8 cellular contexts compared by ENCODE assay signal in the genomic region with DNA sequence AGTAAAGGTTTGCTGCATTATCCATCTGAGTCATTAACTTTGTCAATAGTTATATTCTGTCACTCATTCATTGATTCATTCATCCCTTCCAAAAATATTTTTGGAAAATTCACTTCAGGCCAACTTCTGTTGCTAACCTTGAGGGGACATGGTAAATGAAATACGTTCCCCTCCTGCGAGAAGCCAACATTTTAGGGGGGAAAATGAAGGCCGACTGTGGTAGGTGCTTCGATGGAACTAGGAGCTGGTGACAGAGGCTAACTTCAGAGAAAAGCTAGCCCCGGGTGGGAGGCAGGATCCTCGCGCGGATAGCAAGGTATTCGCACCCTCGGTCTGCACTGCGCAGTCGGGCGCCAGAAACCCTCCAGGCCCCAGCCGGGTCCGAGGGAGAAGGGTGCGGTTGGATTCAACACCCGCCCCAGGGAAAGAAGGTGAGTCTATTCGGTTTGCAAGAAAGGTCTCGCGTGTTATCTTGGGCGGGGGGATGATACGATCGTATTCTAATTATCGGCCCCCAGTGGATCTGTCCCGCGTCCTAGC. TPM values are rescaled to one million over a fixed set of nuclear protein-coding genes. Genes with fewer than 3 reads are reported as not detected.
DNase-seq lines count a peak whose midpoint lies in the region; ATAC-seq, FAIRE-seq and TF ChIP-seq lines count a peak whose summit lies in the region.

No MANE protein-coding gene starts in this region.

- no peaks in the 10 kb centered on the region for H3K27me3 ChIP-seq in suprapubic skin

- no peaks in the 10 kb centered on the region for H3K36me3 ChIP-seq in suprapubic skin

- POLR2A ChIA-PET in AG04449 (lab: Yijun Ruan, JAX), result interaction anchor here (0.7 to 0.8 kb wide), 3 partner anchors 10 to 57 kb away, joined by 3 to 4 read pairs (median 3); no protein-coding TSS in a partner anchor

- ATAC-seq in left colon, result peak; percentile 41

- DNase-seq in AG04449 (ENCODE audit: low read depth, low spot score), result no peak
- peak; percentile 2 for DNase-seq in GM19239 (ENCODE audit: insufficient read length, low spot score)
- DNase-seq in HT-29 (ENCODE audit: low spot score), result peak; percentile 6
- DNase-seq in astrocyte of the spinal cord (ENCODE audit: low read depth, low spot score), result no peak
- DNase-seq in left colon, result no peak
- DNase-seq in suprapubic skin (ENCODE audit: low spot score in 2 of 2), result peak in 1 of 2 donors; percentile 56
- no peak for DNase-seq in middle frontal gyrus (ENCODE audit: extremely low spot score, low spot score)
- DNase-seq in GM12892 (ENCODE audit: insufficient read length), result no peak

- H3K4me3 ChIP-seq in AG04449 (ENCODE audit: low read depth, low read length) (peak overlapping the region; percentile 99), astrocyte of the spinal cord (ENCODE audit: low read depth, low read length) (peak overlapping the region; percentile 95), suprapubic skin (peak overlapping the region; percentile 85)

- intact Hi-C loops in left colon (cut with DNase I, micrococcal nuclease), result no loop called here

- no peak for TF ChIP-seq EP300 in suprapubic skin (IDR thresholded peaks at IDR 0.05)

- H3K4me1 ChIP-seq in suprapubic skin, result peaks cover 17% of the 10 kb centered on the region

- WGBS in suprapubic skin, result 11% methylated on average over 18 of the region's 26 CpGs

- peak overlapping the region; percentile 84 for H3K27ac ChIP-seq in suprapubic skin

- TF ChIP-seq CTCF in AG04449 (IDR thresholded peaks at IDR 0.05; ENCODE audit: insufficient read depth, low read length, missing control alignments) (no peak), astrocyte of the spinal cord (IDR thresholded peaks at IDR 0.05; ENCODE audit: low read depth, low read length) (no peak), suprapubic skin (IDR thresholded peaks at IDR 0.05) (no peak)

- in situ Hi-C loops in astrocyte of the spinal cord (cut with HindIII; ENCODE audit: low sequenced_read_pairs), result no loop called here

- FAIRE-seq in GM19239 (lab: Jason Lieb, UNC) (peak; percentile 68), GM12892 (lab: Jason Lieb, UNC) (no peak)

- CTCF ChIA-PET in AG04449 (lab: Yijun Ruan, JAX), result interaction anchor here (1.2 to 1.4 kb wide), 2 partner anchors 8 to 21 kb away, joined by 3 to 4 read pairs; no protein-coding TSS in a partner anchor

- H3K9me3 ChIP-seq in suprapubic skin, result no peaks in the 10 kb centered on the region

- TF ChIP-seq POLR2A in suprapubic skin (IDR thresholded peaks at IDR 0.05) (no peak), GM12892 (IDR thresholded peaks at IDR 0.05; ENCODE audit: low read depth, low read length) (no peak)

RNA-seq across cellular contexts. Expression of gene RRP15, which starts 0.6 kb away (rescaled TPM):
- 3.3 and 6.5 TPM in 2 replicates for total RNA-seq in HT-29 (2014; rRNA removed; shearing (Covaris generic))
- 10 to 100 TPM in 1 of 2 donors, 1 to 10 TPM in 1; 7.6 to 13.4 TPM for total RNA-seq in left colon
- 10 to 100 TPM in 1 of 4 donors, 1 to 10 TPM in 3; 4.8 to 11.6 (median 6.7) TPM for total RNA-seq in suprapubic skin
- polyA plus RNA-seq in GM12892 (2012; ENCODE audit: missing spikeins), result 11.3 TPM

Comparison
In these comparisons a context has a peak if more than half of its experiments do, and no peak if none do; other contexts are left out.
1. DNase-seq: peak in GM19239 (single experiment) and HT-29 (single experiment); none in AG04449 (single experiment), astrocyte of the spinal cord (single experiment), left colon (0 of 2), middle frontal gyrus (single experiment) and GM12892 (single experiment).
2. Peak in every context shown above with its lines, with median percentiles within 50 percentile points of each other: H3K4me3 ChIP-seq.